10 cellular contexts compared by ENCODE assay signal in the genomic region with DNA sequence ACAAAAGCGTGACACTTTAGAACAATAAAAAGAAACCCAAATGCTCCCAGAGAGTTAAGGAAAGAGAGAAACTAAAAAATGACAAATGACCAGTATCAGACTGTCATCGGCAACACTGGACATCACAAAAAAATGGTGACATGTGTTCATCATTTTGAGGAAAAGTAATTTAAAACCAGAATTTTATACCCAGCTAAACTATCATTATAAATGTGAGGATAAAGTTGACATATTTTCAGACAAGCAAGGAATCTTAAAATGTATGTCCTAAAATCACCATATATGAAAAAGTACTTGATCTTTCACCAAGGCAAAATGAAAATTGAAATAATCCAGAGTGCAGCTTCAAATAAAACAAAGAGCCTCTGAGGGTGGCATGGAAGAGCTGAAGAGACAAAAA. TPM values are rescaled to one million over a fixed set of nuclear protein-coding genes. Genes with fewer than 3 reads are reported as not detected.
"Had no signal": no experiment of that assay in that cellular context is flagged by ENCODE, and none has a peak within 500 bp of the region (broad histone marks: within the 10 kb centered on the region; RNA-seq: fewer than 3 reads in every experiment).

No MANE protein-coding gene starts in this region.

- FAIRE-seq: HTR-8/SVneo had no signal

- H3K4me3 ChIP-seq: GM23248, HAP-1 had no signal

- ATAC-seq: HCT116 had no signal

- H2AFZ ChIP-seq: GM23248 had no signal

- H3K27ac ChIP-seq: GM23248 had no signal

- H3K9ac ChIP-seq: GM23248 had no signal

- H3K4me1 ChIP-seq: HAP-1 had no signal

- H3K4me3 Mint-ChIP-seq: IgD-negative memory B cell had no signal

- H3K9me3 ChIP-seq: HAP-1 had no signal

- H3K27ac Mint-ChIP-seq: IgD-negative memory B cell had no signal

- H3K36me3 ChIP-seq: HAP-1 had no signal

- DNase-seq: GM23248, GOT3, H7, KG1 had no signal

RNA-seq across cellular contexts. Expression of a gene that starts 1.3 kb away (rescaled TPM):
- total RNA-seq: GM23248, H4, H7, HT-29 had no signal
- polyA plus RNA-seq: GM23248, IgD-negative memory B cell had no signal

RNA-seq across cellular contexts. Expression of a gene that starts 7.7 kb away (rescaled TPM):
- total RNA-seq: GM23248, H4, H7, HT-29 had no signal
- polyA plus RNA-seq: GM23248, IgD-negative memory B cell had no signal

RNA-seq across cellular contexts. Expression of a gene that starts 9.6 kb away (rescaled TPM):
- total RNA-seq: GM23248, H4, H7, HT-29 had no signal
- polyA plus RNA-seq: GM23248, IgD-negative memory B cell had no signal

RNA-seq across cellular contexts. Expression of a gene that starts 12.9 kb away (rescaled TPM):
- total RNA-seq: GM23248, H4, H7, HT-29 had no signal
- polyA plus RNA-seq: GM23248, IgD-negative memory B cell had no signal

RNA-seq across cellular contexts. Expression of a gene that starts 18.0 kb away (rescaled TPM):
- total RNA-seq: GM23248, H4, H7, HT-29 had no signal
- polyA plus RNA-seq: GM23248, IgD-negative memory B cell had no signal
